Comparison of ENCODE assay signal across 2 cellular contexts in genomic region chr1:31064115-31064514, GRCh38.
TF ChIP-seq lines count a peak whose summit lies in the region.

No MANE protein-coding gene starts in this region.

TF ChIP-seq in SK-N-SH, 30 proteins besides CTCF, POLR2A, EP300 and RAD21 (continued from another document):
- no peak for TF ChIP-seq GATA2 (CRISPR knock-in tag; IDR thresholded peaks at IDR 0.05)
- TF ChIP-seq NFIC (IDR thresholded peaks at IDR 0.05; ENCODE audit: borderline replicate concordance): no peak
- no peak for TF ChIP-seq MEF2A (IDR thresholded peaks at IDR 0.05; ENCODE audit: borderline replicate concordance, low read depth)

TF ChIP-seq in SK-N-SH treated with all-trans-retinoic acid at 6 μM for 48 hours, 23 proteins besides CTCF, POLR2A, EP300 and RAD21 (continued from another document):
- TF ChIP-seq, protein P1, sequence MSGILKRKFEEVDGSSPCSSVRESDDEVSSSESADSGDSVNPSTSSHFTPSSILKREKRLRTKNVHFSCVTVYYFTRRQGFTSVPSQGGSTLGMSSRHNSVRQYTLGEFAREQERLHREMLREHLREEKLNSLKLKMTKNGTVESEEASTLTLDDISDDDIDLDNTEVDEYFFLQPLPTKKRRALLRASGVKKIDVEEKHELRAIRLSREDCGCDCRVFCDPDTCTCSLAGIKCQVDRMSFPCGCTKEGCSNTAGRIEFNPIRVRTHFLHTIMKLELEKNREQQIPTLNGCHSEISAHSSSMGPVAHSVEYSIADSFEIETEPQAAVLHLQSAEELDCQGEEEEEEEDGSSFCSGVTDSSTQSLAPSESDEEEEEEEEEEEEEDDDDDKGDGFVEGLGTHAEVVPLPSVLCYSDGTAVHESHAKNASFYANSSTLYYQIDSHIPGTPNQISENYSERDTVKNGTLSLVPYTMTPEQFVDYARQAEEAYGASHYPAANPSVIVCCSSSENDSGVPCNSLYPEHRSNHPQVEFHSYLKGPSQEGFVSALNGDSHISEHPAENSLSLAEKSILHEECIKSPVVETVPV (CRISPR knock-in tag; IDR thresholded peaks at IDR 0.05): no peak
- TF ChIP-seq PPARA (CRISPR knock-in tag; IDR thresholded peaks at IDR 0.05; ENCODE audit: borderline replicate concordance) (no peak), PATZ1 (CRISPR knock-in tag; IDR thresholded peaks at IDR 0.05; ENCODE audit: borderline replicate concordance) (no peak), GLIS3 (CRISPR knock-in tag; IDR thresholded peaks at IDR 0.05) (no peak), CREB5 (CRISPR knock-in tag; IDR thresholded peaks at IDR 0.05; ENCODE audit: low read depth) (no peak), CSDC2 (CRISPR knock-in tag; IDR thresholded peaks at IDR 0.05) (no peak), OSR1 (CRISPR knock-in tag; IDR thresholded peaks at IDR 0.05) (no peak), BACH2 (CRISPR knock-in tag; IDR thresholded peaks at IDR 0.05; ENCODE audit: borderline replicate concordance) (no peak), POU6F1 (CRISPR knock-in tag; IDR thresholded peaks at IDR 0.05; ENCODE audit: borderline replicate concordance, low read depth) (no peak), TCF4 (CRISPR knock-in tag; IDR thresholded peaks at IDR 0.05; ENCODE audit: borderline replicate concordance) (no peak), ZC3H10 (CRISPR knock-in tag; IDR thresholded peaks at IDR 0.05) (no peak)
